9 cellular contexts compared by ENCODE assay signal in genomic region chr1:154418898-154419619, GRCh38. TPM values are rescaled to one million over a fixed set of nuclear protein-coding genes. Genes with fewer than 3 reads are reported as not detected.
DNase-seq lines count a peak whose midpoint lies in the region; ATAC-seq and TF ChIP-seq lines count a peak whose summit lies in the region.
"Had no signal": no experiment of that assay in that cellular context is flagged by ENCODE, and none has a peak within 500 bp of the region (broad histone marks: within the 10 kb centered on the region; RNA-seq: fewer than 3 reads in every experiment).

No MANE protein-coding gene starts in this region.

- H3K27me3 ChIP-seq in heart right ventricle = no peaks in the 10 kb centered on the region
- H3K27me3 ChIP-seq in gastrocnemius medialis = no peaks in the 10 kb centered on the region
- H3K27me3 ChIP-seq in BE2C = no peaks in the 10 kb centered on the region

- H3K4me3 ChIP-seq in heart right ventricle (peak overlapping the region in 2 of 10 donors; percentile 12 to 21), gastrocnemius medialis (peak overlapping the region; percentile 12 to 43 (median 24)), BE2C (ENCODE audit: low read depth, low read length) (no peak overlapping the region)

- WGBS in heart right ventricle, 2 donors = 30 to 32% methylated on average over 5 of the region's 5 CpGs

- in situ Hi-C loops in gastrocnemius medialis (cut with MboI; ENCODE audit: low sequenced_read_pairs in 4 of 4) = no loop called here

- TF ChIP-seq POLR2A in gastrocnemius medialis (IDR thresholded peaks at IDR 0.05) = peak; percentile 27 to 30

- peaks cover 34 to 91% (median 76%) of the 10 kb centered on the region in 9 donors for H3K4me1 ChIP-seq in heart right ventricle
- peaks cover 96% of the 10 kb centered on the region in 2 donors for H3K4me1 ChIP-seq in gastrocnemius medialis
- H3K4me1 ChIP-seq in BE2C = peaks cover 3% of the 10 kb centered on the region; the same call in 1 of the 2 replicates

- intact Hi-C loops in heart right ventricle (cut with DNase I) (no loop called here), gastrocnemius medialis (cut with DNase I; ENCODE audit: low total_unique reads) (loop anchor here (1.0 to 5.0 kb wide), 2 partner anchors 13 to 227 kb away; partner anchors contain the start of gene TPM3)

- POLR2A ChIA-PET in activated CD4-positive, alpha-beta memory T cell treated with anti-CD3 and anti-CD28 coated beads, Interleukin-2, amount 10 ng/mL, durations not matched to agents 7 days and 5 days (lab: Charles Lee) = interaction anchor here (0.7 to 3.9 kb wide), 8 partner anchors 8 to 76 kb away, joined by 3 to 36 read pairs (median 6); no protein-coding TSS in a partner anchor

- H3K27ac ChIP-seq in heart right ventricle (peak overlapping the region; percentile 78 to 97 (median 92)), gastrocnemius medialis (peak overlapping the region; percentile 99 to 100 (median 100))

- H3K4me1 Mint-ChIP-seq in activated CD4-positive, alpha-beta memory T cell treated with anti-CD3 and anti-CD28 coated beads, Interleukin-2, amount 10 ng/mL, durations not matched to agents 7 days and 5 days = peaks cover 53% of the 10 kb centered on the region

- H3K9me3 ChIP-seq in heart right ventricle (no peaks in the 10 kb centered on the region), gastrocnemius medialis (no peaks in the 10 kb centered on the region), BE2C (no peaks in the 10 kb centered on the region)

- H3K4me3 Mint-ChIP-seq in activated CD4-positive, alpha-beta memory T cell treated with anti-CD3 and anti-CD28 coated beads, Interleukin-2, amount 10 ng/mL, durations not matched to agents 7 days and 5 days = peak overlapping the region; percentile 40

- no peaks in the 10 kb centered on the region for H3K27me3 Mint-ChIP-seq in activated CD4-positive, alpha-beta memory T cell treated with anti-CD3 and anti-CD28 coated beads, Interleukin-2, amount 10 ng/mL, durations not matched to agents 7 days and 5 days

- CTCF ChIA-PET in activated CD4-positive, alpha-beta memory T cell treated with anti-CD3 and anti-CD28 coated beads, Interleukin-2, amount 10 ng/mL, durations not matched to agents 7 days and 5 days (lab: Charles Lee) = interaction anchor here (0.9 to 2.0 kb wide), 7 partner anchors 7 to 60 kb away, joined by 3 to 10 read pairs (median 3); no protein-coding TSS in a partner anchor

- no peaks in the 10 kb centered on the region for H3K9me3 Mint-ChIP-seq in activated CD4-positive, alpha-beta memory T cell treated with anti-CD3 and anti-CD28 coated beads, Interleukin-2, amount 10 ng/mL, durations not matched to agents 7 days and 5 days

- DNase-seq in DMS53 (lab: John Stamatoyannopoulos, UW) (peak; percentile 73), heart right ventricle (no peak), gastrocnemius medialis (peak; percentile 75 to 78), germinal center (ENCODE audit: low spot score) (no peak), BE2C (no peak), NCI-H1436 (lab: John Stamatoyannopoulos, UW) (no peak)
- no peak for DNase-seq in activated CD4-positive, alpha-beta memory T cell treated with anti-CD3 and anti-CD28 coated beads, Interleukin-2, amount 10 ng/mL, durations not matched to agents 7 days and 5 days
- DNase-seq: NCI-H1417 treated with DMSO at 0.1 percent for 48 hours had no signal

- no peaks in the 10 kb centered on the region for H3K36me3 ChIP-seq in heart right ventricle
- H3K36me3 ChIP-seq in gastrocnemius medialis = no peaks in the 10 kb centered on the region
- no peaks in the 10 kb centered on the region for H3K36me3 ChIP-seq in BE2C

- H3K27ac Mint-ChIP-seq in activated CD4-positive, alpha-beta memory T cell treated with anti-CD3 and anti-CD28 coated beads, Interleukin-2, amount 10 ng/mL, durations not matched to agents 7 days and 5 days = peak overlapping the region; percentile 77

- peaks cover 2% of the 10 kb centered on the region for H3K36me3 Mint-ChIP-seq in activated CD4-positive, alpha-beta memory T cell treated with anti-CD3 and anti-CD28 coated beads, Interleukin-2, amount 10 ng/mL, durations not matched to agents 7 days and 5 days (ENCODE audit: low read depth)

- ATAC-seq in heart right ventricle = peak; percentile 2 to 7 (median 4)
- ATAC-seq in gastrocnemius medialis = peak; percentile 46 to 51
- ATAC-seq in HG03097 (IDR thresholded peaks at IDR 0.05; ENCODE audit: low FRiP score, unreplicated experiment) = no peak

- TF ChIP-seq CTCF in heart right ventricle (IDR thresholded peaks at IDR 0.05) = no peak
- no peak for TF ChIP-seq CTCF in gastrocnemius medialis (IDR thresholded peaks at IDR 0.05 in 4 of 5, conservative IDR thresholded peaks at IDR 0.05 in 1 of 5)
- TF ChIP-seq CTCF in BE2C (IDR thresholded peaks at IDR 0.05; ENCODE audit: low read depth, low read length) = no peak

RNA-seq across cellular contexts. Expression of gene IL6R, which starts 13.9 kb away (rescaled TPM):
- 10 to 100 TPM; 15.7 to 16.0 TPM for total RNA-seq in activated CD4-positive, alpha-beta memory T cell treated with anti-CD3 and anti-CD28 coated beads, Interleukin-2, amount 10 ng/mL, durations not matched to agents 7 days and 5 days
- total RNA-seq in heart right ventricle (10 to 100 TPM in 5 of 10 donors, 1 to 10 TPM in 5; 6.1 to 16.2 (median 10.0) TPM), gastrocnemius medialis (100 to 1,000 TPM; 271 to 435 (median 367) TPM)
- polyA plus RNA-seq in heart right ventricle = 1 to 10 TPM; 2.9 to 6.2 TPM
- polyA plus RNA-seq in BE2C (2012; ENCODE audit: insufficient read depth, insufficient read length, low read depth) = 0.28 TPM

Comparison
In these comparisons a context has a peak if more than half of its experiments do, and no peak if none do; other contexts are left out.
1. DNase-seq: peak in DMS53 (single experiment) and gastrocnemius medialis (2 of 2); none in activated CD4-positive, alpha-beta memory T cell treated with anti-CD3 and anti-CD28 coated beads, Interleukin-2, amount 10 ng/mL, durations not matched to agents 7 days and 5 days (single experiment), heart right ventricle (0 of 2), germinal center (single experiment), BE2C (single experiment) and NCI-H1436 (single experiment).
2. RNA of gene IL6R, which starts 13.9 kb away (total RNA-seq): 271 to 435 TPM in gastrocnemius medialis; 15.7 to 16.0 TPM in activated CD4-positive, alpha-beta memory T cell treated with anti-CD3 and anti-CD28 coated beads, Interleukin-2, amount 10 ng/mL, durations not matched to agents 7 days and 5 days and 6.1 to 16.2 TPM in heart right ventricle; every median in the first group is over 10 times any median in the second.